In genomic region chr2:74391580-74392448, GRCh38 we compare ENCODE assay signal across 1 cellular context.
TF ChIP-seq lines count a peak whose summit lies in the region.

No MANE protein-coding gene starts in this region.

TF ChIP-seq in HepG2, 621 proteins besides CTCF, POLR2A, EP300 and RAD21 (continued from another document and continues in another):
- TF ChIP-seq ATF7 (IDR thresholded peaks at IDR 0.05) (no peak), ATF7 (CRISPR knock-in tag; IDR thresholded peaks at IDR 0.05) (no peak), U2AF2 (IDR thresholded peaks at IDR 0.05; ENCODE audit: low read depth, low read length) (no peak), HDAC1 (CRISPR knock-in tag; IDR thresholded peaks at IDR 0.05) (peak; percentile 69), EZH2 (conservative IDR thresholded peaks at IDR 0.05; ENCODE audit: low read depth, low read length) (no peak), NFIB (CRISPR knock-in tag; IDR thresholded peaks at IDR 0.05; ENCODE audit: borderline replicate concordance) (no peak), ZNF7 (CRISPR knock-in tag; IDR thresholded peaks at IDR 0.05) (no peak), SYNCRIP (IDR thresholded peaks at IDR 0.05; ENCODE audit: insufficient read depth, low read depth, low read length) (no peak), RNF2 (conservative IDR thresholded peaks at IDR 0.05; ENCODE audit: low read depth) (no peak), ZNF776 (CRISPR knock-in tag; IDR thresholded peaks at IDR 0.05) (peak; percentile 74; the same call in 1 of the 2 replicates), FOXO4 (CRISPR knock-in tag; conservative IDR thresholded peaks at IDR 0.05) (no peak), PAWR (CRISPR knock-in tag; IDR thresholded peaks at IDR 0.05; ENCODE audit: borderline replicate concordance) (no peak), ZNF121 (CRISPR knock-in tag; IDR thresholded peaks at IDR 0.05) (no peak), STAG1 (CRISPR knock-in tag; IDR thresholded peaks at IDR 0.05) (peak; percentile 53), ZNF335 (CRISPR knock-in tag; IDR thresholded peaks at IDR 0.05) (peak; percentile 99), SRSF1 (optimal IDR thresholded peaks at IDR 0.05; ENCODE audit: low read depth, low read length) (no peak), NR2F2 (IDR thresholded peaks at IDR 0.05; ENCODE audit: borderline replicate concordance, low read depth) (peak; percentile 62; the same call in 1 of the 2 replicates), ZNF292 (CRISPR knock-in tag; IDR thresholded peaks at IDR 0.05; ENCODE audit: borderline replicate concordance, low read depth) (no peak), TEAD2 (CRISPR knock-in tag; IDR thresholded peaks at IDR 0.05) (no peak), ZNF350 (CRISPR knock-in tag; IDR thresholded peaks at IDR 0.05; ENCODE audit: borderline replicate concordance, low read depth) (peak; percentile 94), NRL (CRISPR knock-in tag; IDR thresholded peaks at IDR 0.05; ENCODE audit: borderline replicate concordance) (no peak; the same call in 1 of the 2 replicates), ZSCAN20 (CRISPR knock-in tag; IDR thresholded peaks at IDR 0.05; ENCODE audit: borderline replicate concordance) (no peak), ZNF513 (CRISPR knock-in tag; conservative IDR thresholded peaks at IDR 0.05) (no peak), AFF4 (CRISPR knock-in tag; IDR thresholded peaks at IDR 0.05) (0 out of 2 replicates have a peak, but pooled peaks have one; percentile 35), MAFF (IDR thresholded peaks at IDR 0.05; ENCODE audit: low read depth, low read length) (no peak), PRDM10 (CRISPR knock-in tag; IDR thresholded peaks at IDR 0.05; ENCODE audit: low read depth) (no peak; the same call in 1 of the 2 replicates), SIN3A (IDR thresholded peaks at IDR 0.05; ENCODE audit: borderline replicate concordance, low read depth, low read length) (no peak), ZNF567 (CRISPR knock-in tag; IDR thresholded peaks at IDR 0.05; ENCODE audit: borderline replicate concordance) (peak; percentile 33; the same call in 1 of the 2 replicates), SMAD3 (CRISPR knock-in tag; IDR thresholded peaks at IDR 0.05) (no peak), ZSCAN25 (CRISPR knock-in tag; IDR thresholded peaks at IDR 0.05) (peak; percentile 68; the same call in 1 of the 2 replicates)
- TF ChIP-seq, protein P1, sequence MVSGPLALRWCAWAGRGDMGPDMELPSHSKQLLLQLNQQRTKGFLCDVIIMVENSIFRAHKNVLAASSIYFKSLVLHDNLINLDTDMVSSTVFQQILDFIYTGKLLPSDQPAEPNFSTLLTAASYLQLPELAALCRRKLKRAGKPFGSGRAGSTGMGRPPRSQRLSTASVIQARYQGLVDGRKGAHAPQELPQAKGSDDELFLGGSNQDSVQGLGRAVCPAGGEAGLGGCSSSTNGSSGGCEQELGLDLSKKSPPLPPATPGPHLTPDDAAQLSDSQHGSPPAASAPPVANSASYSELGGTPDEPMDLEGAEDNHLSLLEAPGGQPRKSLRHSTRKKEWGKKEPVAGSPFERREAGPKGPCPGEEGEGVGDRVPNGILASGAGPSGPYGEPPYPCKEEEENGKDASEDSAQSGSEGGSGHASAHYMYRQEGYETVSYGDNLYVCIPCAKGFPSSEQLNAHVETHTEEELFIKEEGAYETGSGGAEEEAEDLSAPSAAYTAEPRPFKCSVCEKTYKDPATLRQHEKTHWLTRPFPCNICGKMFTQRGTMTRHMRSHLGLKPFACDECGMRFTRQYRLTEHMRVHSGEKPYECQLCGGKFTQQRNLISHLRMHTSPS (CRISPR knock-in tag; IDR thresholded peaks at IDR 0.05; ENCODE audit: low read depth): no peak
- TF ChIP-seq, protein P2, sequence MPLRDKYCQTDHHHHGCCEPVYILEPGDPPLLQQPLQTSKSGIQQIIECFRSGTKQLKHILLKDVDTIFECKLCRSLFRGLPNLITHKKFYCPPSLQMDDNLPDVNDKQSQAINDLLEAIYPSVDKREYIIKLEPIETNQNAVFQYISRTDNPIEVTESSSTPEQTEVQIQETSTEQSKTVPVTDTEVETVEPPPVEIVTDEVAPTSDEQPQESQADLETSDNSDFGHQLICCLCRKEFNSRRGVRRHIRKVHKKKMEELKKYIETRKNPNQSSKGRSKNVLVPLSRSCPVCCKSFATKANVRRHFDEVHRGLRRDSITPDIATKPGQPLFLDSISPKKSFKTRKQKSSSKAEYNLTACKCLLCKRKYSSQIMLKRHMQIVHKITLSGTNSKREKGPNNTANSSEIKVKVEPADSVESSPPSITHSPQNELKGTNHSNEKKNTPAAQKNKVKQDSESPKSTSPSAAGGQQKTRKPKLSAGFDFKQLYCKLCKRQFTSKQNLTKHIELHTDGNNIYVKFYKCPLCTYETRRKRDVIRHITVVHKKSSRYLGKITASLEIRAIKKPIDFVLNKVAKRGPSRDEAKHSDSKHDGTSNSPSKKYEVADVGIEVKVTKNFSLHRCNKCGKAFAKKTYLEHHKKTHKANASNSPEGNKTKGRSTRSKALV (CRISPR knock-in tag; IDR thresholded peaks at IDR 0.05): 0 out of 2 replicates have a peak, but pooled peaks have one; percentile 18
- TF ChIP-seq, protein P3, sequence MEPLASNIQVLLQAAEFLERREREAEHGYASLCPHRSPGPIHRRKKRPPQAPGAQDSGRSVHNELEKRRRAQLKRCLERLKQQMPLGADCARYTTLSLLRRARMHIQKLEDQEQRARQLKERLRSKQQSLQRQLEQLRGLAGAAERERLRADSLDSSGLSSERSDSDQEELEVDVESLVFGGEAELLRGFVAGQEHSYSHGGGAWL (CRISPR knock-in tag; IDR thresholded peaks at IDR 0.05): peak; percentile 64; the same call in 1 of the 2 replicates
- TF ChIP-seq, protein P4, sequence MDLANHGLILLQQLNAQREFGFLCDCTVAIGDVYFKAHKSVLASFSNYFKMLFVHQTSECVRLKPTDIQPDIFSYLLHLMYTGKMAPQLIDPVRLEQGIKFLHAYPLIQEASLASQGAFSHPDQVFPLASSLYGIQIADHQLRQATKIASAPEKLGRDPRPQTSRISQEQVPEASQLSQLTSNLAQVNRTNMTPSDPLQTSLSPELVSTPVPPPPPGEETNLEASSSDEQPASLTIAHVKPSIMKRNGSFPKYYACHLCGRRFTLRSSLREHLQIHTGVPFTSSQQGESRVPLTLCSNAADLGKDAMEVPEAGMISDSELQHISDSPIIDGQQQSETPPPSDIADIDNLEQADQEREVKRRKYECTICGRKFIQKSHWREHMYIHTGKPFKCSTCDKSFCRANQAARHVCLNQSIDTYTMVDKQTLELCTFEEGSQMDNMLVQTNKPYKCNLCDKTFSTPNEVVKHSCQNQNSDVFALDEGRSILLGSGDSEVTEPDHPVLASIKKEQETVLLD (CRISPR knock-in tag; IDR thresholded peaks at IDR 0.05; ENCODE audit: low read depth): no peak
- TF ChIP-seq, protein P5, sequence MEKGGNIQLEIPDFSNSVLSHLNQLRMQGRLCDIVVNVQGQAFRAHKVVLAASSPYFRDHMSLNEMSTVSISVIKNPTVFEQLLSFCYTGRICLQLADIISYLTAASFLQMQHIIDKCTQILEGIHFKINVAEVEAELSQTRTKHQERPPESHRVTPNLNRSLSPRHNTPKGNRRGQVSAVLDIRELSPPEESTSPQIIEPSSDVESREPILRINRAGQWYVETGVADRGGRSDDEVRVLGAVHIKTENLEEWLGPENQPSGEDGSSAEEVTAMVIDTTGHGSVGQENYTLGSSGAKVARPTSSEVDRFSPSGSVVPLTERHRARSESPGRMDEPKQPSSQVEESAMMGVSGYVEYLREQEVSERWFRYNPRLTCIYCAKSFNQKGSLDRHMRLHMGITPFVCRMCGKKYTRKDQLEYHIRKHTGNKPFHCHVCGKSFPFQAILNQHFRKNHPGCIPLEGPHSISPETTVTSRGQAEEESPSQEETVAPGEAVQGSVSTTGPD (CRISPR knock-in tag; IDR thresholded peaks at IDR 0.05): no peak
- TF ChIP-seq, protein P6, sequence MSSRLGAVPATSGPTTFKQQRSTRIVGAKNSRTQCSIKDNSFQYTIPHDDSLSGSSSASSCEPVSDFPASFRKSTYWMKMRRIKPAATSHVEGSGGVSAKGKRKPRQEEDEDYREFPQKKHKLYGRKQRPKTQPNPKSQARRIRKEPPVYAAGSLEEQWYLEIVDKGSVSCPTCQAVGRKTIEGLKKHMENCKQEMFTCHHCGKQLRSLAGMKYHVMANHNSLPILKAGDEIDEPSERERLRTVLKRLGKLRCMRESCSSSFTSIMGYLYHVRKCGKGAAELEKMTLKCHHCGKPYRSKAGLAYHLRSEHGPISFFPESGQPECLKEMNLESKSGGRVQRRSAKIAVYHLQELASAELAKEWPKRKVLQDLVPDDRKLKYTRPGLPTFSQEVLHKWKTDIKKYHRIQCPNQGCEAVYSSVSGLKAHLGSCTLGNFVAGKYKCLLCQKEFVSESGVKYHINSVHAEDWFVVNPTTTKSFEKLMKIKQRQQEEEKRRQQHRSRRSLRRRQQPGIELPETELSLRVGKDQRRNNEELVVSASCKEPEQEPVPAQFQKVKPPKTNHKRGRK (CRISPR knock-in tag; IDR thresholded peaks at IDR 0.05): peak; percentile 14; the same call in 1 of the 2 replicates
- TF ChIP-seq, protein P7, sequence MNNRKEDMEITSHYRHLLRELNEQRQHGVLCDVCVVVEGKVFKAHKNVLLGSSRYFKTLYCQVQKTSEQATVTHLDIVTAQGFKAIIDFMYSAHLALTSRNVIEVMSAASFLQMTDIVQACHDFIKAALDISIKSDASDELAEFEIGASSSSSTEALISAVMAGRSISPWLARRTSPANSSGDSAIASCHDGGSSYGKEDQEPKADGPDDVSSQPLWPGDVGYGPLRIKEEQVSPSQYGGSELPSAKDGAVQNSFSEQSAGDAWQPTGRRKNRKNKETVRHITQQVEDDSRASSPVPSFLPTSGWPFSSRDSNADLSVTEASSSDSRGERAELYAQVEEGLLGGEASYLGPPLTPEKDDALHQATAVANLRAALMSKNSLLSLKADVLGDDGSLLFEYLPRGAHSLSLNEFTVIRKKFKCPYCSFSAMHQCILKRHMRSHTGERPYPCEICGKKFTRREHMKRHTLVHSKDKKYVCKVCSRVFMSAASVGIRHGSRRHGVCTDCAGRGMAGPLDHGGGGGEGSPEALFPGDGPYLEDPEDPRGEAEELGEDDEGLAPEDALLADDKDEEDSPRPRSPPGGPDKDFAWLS (CRISPR knock-in tag; IDR thresholded peaks at IDR 0.05; ENCODE audit: borderline replicate concordance): no peak
